In the genomic region with DNA sequence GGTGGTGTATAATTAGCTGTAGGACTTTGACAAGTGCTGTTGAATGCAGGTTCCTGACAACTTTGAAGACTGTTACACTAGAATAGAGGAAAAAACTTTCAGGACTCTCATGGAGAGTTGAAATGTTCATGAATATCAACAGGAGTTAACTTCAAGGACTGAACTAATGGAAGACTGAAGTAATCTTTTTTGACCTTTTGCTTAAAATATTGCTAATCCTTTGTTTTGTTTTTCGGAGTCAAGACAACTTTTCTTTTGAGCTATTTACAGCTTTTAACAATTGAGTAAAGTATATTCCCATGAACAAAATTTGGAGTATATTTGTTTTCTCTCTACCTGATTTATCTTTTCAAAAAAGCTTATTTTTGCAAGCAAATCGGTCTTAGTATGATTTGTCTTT, we compare ENCODE assay signal across 23 cellular contexts.
"Had no signal": no experiment of that assay in that cellular context is flagged by ENCODE, and none has a peak within 500 bp of the region (broad histone marks: within the 10 kb centered on the region; RNA-seq: fewer than 3 reads in every experiment).

No MANE protein-coding gene starts in this region.

- H3K4me1 ChIP-seq: esophagus squamous epithelium, left ventricle myocardium inferior, lower lobe of right lung, neural progenitor cell, suprapubic skin, thyroid gland, uterus had no signal

- H3K9ac ChIP-seq: neural progenitor cell had no signal

- FAIRE-seq: kidney, small intestine had no signal

- H3K27me3 ChIP-seq: esophagus squamous epithelium, neural progenitor cell, ovary, suprapubic skin, thyroid gland, uterus had no signal

- H3K4me3 ChIP-seq: esophagus squamous epithelium, left ventricle myocardium inferior, lower lobe of right lung, neural progenitor cell, ovary, suprapubic skin, thyroid gland, uterus had no signal

- H3K36me3 ChIP-seq: esophagus squamous epithelium, left ventricle myocardium inferior, lower lobe of right lung, neural progenitor cell, ovary, suprapubic skin, thyroid gland, uterus had no signal

- ATAC-seq: left cardiac atrium; lower lobe of right lung; natural killer cell treated with Interleukin-12 subunit alpha and Interleukin-12 subunit beta and Interleukin-15 and Interleukin-18, amount 100 ng/mL, for 72 hours; right cardiac atrium; stimulated activated effector memory CD8-positive, alpha-beta T cell treated with anti-CD3 and anti-CD28 coated beads, Interleukin-12 subunit alpha, Interleukin-12 subunit beta, amount 100 ng/mL, for 72 hours; stimulated activated naive CD8-positive, alpha-beta T cell treated with anti-CD3 and anti-CD28 coated beads, Interleukin-15, Interleukin-2, amounts not matched to agents 100 U/mL and 50 U/mL, for 24 hours had no signal

- H3K4me2 ChIP-seq: neural progenitor cell had no signal

- H2AFZ ChIP-seq: neural progenitor cell had no signal

- H3K9me3 ChIP-seq: esophagus squamous epithelium, lower lobe of right lung, ovary, suprapubic skin, thyroid gland, uterus had no signal

- DNase-seq: cortex of kidney; effector memory CD4-positive, alpha-beta T cell; esophagus squamous epithelium; foreskin fibroblast; immature natural killer cell; kidney; left cardiac atrium; left ventricle myocardium inferior; lower lobe of right lung; midbrain; nucleus accumbens; ovary; right cardiac atrium; small intestine; stimulated activated CD4-positive, alpha-beta T cell treated with anti-CD3 and anti-CD28 coated beads, Interleukin-12 subunit alpha, Interleukin-12 subunit beta, amount 100 ng/mL, for 4 hours; stimulated activated CD4-positive, alpha-beta T cell treated with anti-CD3 and anti-CD28 coated beads, Interleukin-2, amount 100 ng/mL, for 48 hours; stimulated activated naive CD8-positive, alpha-beta T cell treated with anti-CD3 and anti-CD28 coated beads, Interleukin-15, Interleukin-2, amounts not matched to agents 100 U/mL and 50 U/mL, for 24 hours; thyroid gland; uterus had no signal

- H3K27ac ChIP-seq: esophagus squamous epithelium, left ventricle myocardium inferior, lower lobe of right lung, neural progenitor cell, ovary, suprapubic skin, thyroid gland, uterus had no signal
